24 cellular contexts compared by ENCODE assay signal in genomic region chr2:121925466-121925865, GRCh38.
"Had no signal": no experiment of that assay in that cellular context is flagged by ENCODE, and none has a peak within 500 bp of the region (broad histone marks: within the 10 kb centered on the region; RNA-seq: fewer than 3 reads in every experiment).

No MANE protein-coding gene starts in this region.

- ATAC-seq: activated CD4-positive, alpha-beta T cell treated with anti-CD3 and anti-CD28 coated beads for 36 hours; activated CD8-positive, alpha-beta T cell treated with anti-CD3 and anti-CD28 coated beads for 36 hours; activated T-cell treated with anti-CD3 and anti-CD28 coated beads, Interleukin-2, amount 50 U/mL, for 72 hours; K562; Panc1; T-cell had no signal

- H3K36me3 ChIP-seq: WERI-Rb-1 had no signal

- DNase-seq: activated CD4-positive, alpha-beta T cell treated with anti-CD3 and anti-CD28 coated beads for 36 hours; activated CD8-positive, alpha-beta memory T cell treated with anti-CD3 and anti-CD28 coated beads, Interleukin-2, amount 50 U/mL, for 4 hours; activated CD8-positive, alpha-beta T cell treated with anti-CD3 and anti-CD28 coated beads for 36 hours; activated gamma-delta T cell treated with Interleukin-2 at 50 U/mL for 16 hours; activated naive CD4-positive, alpha-beta T cell treated with anti-CD3 and anti-CD28 coated beads, Interleukin-2, amount 10 ng/mL, durations not matched to agents 7 days and 5 days; activated naive CD8-positive, alpha-beta T cell treated with anti-CD3 and anti-CD28 coated beads for 36 hours; activated T-cell treated with anti-CD3 and anti-CD28 coated beads, Interleukin-2, amount 50 U/mL, for 72 hours; caudate nucleus; Karpas-422; NCI-H1048; NCI-H1417; NCI-H1930; NCI-H2107; NCI-H345; NCI-H510A; NCI-H526 treated with DMSO at 0.1 percent for 48 hours; NCI-H82; SIG-M5; T-cell; T-helper 2 cell; T1000; WERI-Rb-1 had no signal

- H3K4me3 ChIP-seq: K562 had no signal

- H3K27ac ChIP-seq: WERI-Rb-1 had no signal
